7 cellular contexts compared by ENCODE assay signal in the genomic region with DNA sequence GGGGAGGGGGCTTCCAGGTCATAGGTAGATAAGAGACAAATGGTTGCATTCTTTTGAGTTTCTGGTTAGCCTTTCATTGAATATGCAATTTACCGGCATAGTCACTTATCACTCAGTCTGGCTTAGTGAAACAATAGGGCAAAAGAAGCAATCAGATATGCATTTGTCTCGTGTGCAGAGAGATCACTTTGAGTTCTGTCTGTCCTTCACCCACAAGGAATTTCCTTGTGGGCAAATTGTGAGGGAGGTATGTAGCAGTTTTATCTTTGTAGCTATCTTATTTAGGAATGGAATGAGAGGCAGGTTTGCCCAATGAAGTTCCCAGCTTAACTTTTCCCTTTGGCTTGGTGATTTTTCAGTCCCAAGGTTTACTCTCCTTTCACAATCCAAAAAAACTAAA.
"Had no signal": no experiment of that assay in that cellular context is flagged by ENCODE, and none has a peak within 500 bp of the region (broad histone marks: within the 10 kb centered on the region; RNA-seq: fewer than 3 reads in every experiment).

No MANE protein-coding gene starts in this region.

- ATAC-seq: HepG2 had no signal

- H3K9ac ChIP-seq: GM23248 had no signal

- H3K4me1 Mint-ChIP-seq: H9, IgD-negative memory B cell had no signal

- H3K36me3 Mint-ChIP-seq: IgD-negative memory B cell had no signal

- H3K4me3 ChIP-seq: GM23248 had no signal

- H3K27me3 Mint-ChIP-seq: IgD-negative memory B cell had no signal

- DNase-seq: GM23248, H9, HCEC 1CT, KBM-7 had no signal

- H3K9me3 Mint-ChIP-seq: H9 had no signal

- H3K4me3 Mint-ChIP-seq: H9, IgD-negative memory B cell had no signal

- H2AFZ ChIP-seq: GM23248 had no signal

- H3K27ac ChIP-seq: GM23248, HL-60 had no signal
